In genomic region chr10:14750900-14751575, GRCh38 we compare ENCODE assay signal across 11 cellular contexts. TPM values are rescaled to one million over a fixed set of nuclear protein-coding genes. Genes with fewer than 3 reads are reported as not detected.
A peak's percentile ranks its signal among the peaks of the same experiment; 100 is the strongest.
DNase-seq lines count a peak whose midpoint lies in the region; ATAC-seq and TF ChIP-seq lines count a peak whose summit lies in the region.
"Had no signal": no experiment of that assay in that cellular context is flagged by ENCODE, and none has a peak within 500 bp of the region (broad histone marks: within the 10 kb centered on the region; RNA-seq: fewer than 3 reads in every experiment).

No MANE protein-coding gene starts in this region.

- intact Hi-C loops in gastrocnemius medialis (cut with DNase I; ENCODE audit: low total_unique reads), result no loop called here

- in situ Hi-C loops in gastrocnemius medialis (cut with MboI; ENCODE audit: low sequenced_read_pairs in 4 of 4), result no loop called here

- no peak for TF ChIP-seq CTCF in gastroesophageal sphincter (IDR thresholded peaks at IDR 0.05)
- no peak for TF ChIP-seq CTCF in gastrocnemius medialis (IDR thresholded peaks at IDR 0.05 in 4 of 5, conservative IDR thresholded peaks at IDR 0.05 in 1 of 5)

- TF ChIP-seq EP300 in gastroesophageal sphincter (IDR thresholded peaks at IDR 0.05), result no peak

- TF ChIP-seq POLR2A in gastroesophageal sphincter (IDR thresholded peaks at IDR 0.05) (no peak), gastrocnemius medialis (IDR thresholded peaks at IDR 0.05) (no peak)

- H3K27me3 ChIP-seq in gastroesophageal sphincter (no peaks in the 10 kb centered on the region), gastrocnemius medialis (no peaks in the 10 kb centered on the region)

- DNase-seq in gastrocnemius medialis (no peak), HuH-7 (ENCODE audit: low spot score) (no peak)
- DNase-seq: NCI-H2081 treated with DMSO at 0.1 percent for 48 hours; stimulated activated naive CD4-positive, alpha-beta T cell treated with Interleukin-2 at 50 U/mL for 16 hours; T-helper 2 cell had no signal

- H3K36me3 ChIP-seq in gastroesophageal sphincter, result no peaks in the 10 kb centered on the region
- no peaks in the 10 kb centered on the region for H3K36me3 ChIP-seq in gastrocnemius medialis

- H3K4me1 ChIP-seq in gastroesophageal sphincter (peaks cover 0 to 43% (median 26%) of the 10 kb centered on the region in 3 donors), gastrocnemius medialis (peaks cover 4 to 17% of the 10 kb centered on the region in 2 donors)

- H3K4me3 ChIP-seq in gastroesophageal sphincter (no peak overlapping the region), gastrocnemius medialis (no peak overlapping the region)

- 42 to 56% methylated on average over 3 to 4 of the region's 7 CpGs for WGBS in gastroesophageal sphincter (ENCODE audit: low coverage in 1 of 2), 2 donors

- peak overlapping the region in 3 of 4 donors; percentile 75 to 80 (median 79) for H3K27ac ChIP-seq in gastroesophageal sphincter
- H3K27ac ChIP-seq in gastrocnemius medialis, result peak overlapping the region; percentile 53 to 72 (median 64)

- ATAC-seq in GM18861 (IDR thresholded peaks at IDR 0.05; ENCODE audit: unreplicated experiment) (peak; percentile 67), HG03432 (IDR thresholded peaks at IDR 0.05; ENCODE audit: unreplicated experiment) (peak; percentile 60), gastroesophageal sphincter (peak; percentile 11), gastrocnemius medialis (no peak), GM21367 (IDR thresholded peaks at IDR 0.05; ENCODE audit: unreplicated experiment) (no peak), HG03196 (IDR thresholded peaks at IDR 0.05; ENCODE audit: unreplicated experiment) (no peak), HG03280 (IDR thresholded peaks at IDR 0.05; ENCODE audit: unreplicated experiment) (no peak)

- H3K9me3 ChIP-seq in gastroesophageal sphincter (no peaks in the 10 kb centered on the region), gastrocnemius medialis (no peaks in the 10 kb centered on the region)

RNA-seq across cellular contexts. Expression of gene FAM107B, which starts 23.7 kb away (rescaled TPM):
- total RNA-seq in gastroesophageal sphincter, result 10 to 100 TPM in 3 of 4 donors, 1 to 10 TPM in 1; 7.3 to 15.6 (median 13.3) TPM
- 1 to 10 TPM; 1.5 to 3.7 (median 2.6) TPM for total RNA-seq in gastrocnemius medialis

Comparison
In these comparisons a context has a peak if more than half of its experiments do, and no peak if none do; other contexts are left out.
1. ATAC-seq: peak in GM18861 (single experiment), HG03432 (single experiment) and gastroesophageal sphincter (single experiment); none in gastrocnemius medialis (0 of 2), GM21367 (single experiment), HG03196 (single experiment) and HG03280 (single experiment).